ENCODE assay signal across 18 cellular contexts in genomic region chr6:109252261-109253041, GRCh38.
DNase-seq lines count a peak whose midpoint lies in the region; ATAC-seq and TF ChIP-seq lines count a peak whose summit lies in the region.
"Had no signal": no experiment of that assay in that cellular context is flagged by ENCODE, and none has a peak within 500 bp of the region (broad histone marks: within the 10 kb centered on the region; RNA-seq: fewer than 3 reads in every experiment).

No MANE protein-coding gene starts in this region.

- no peak for DNase-seq in Right ventricle myocardium inferior (ENCODE audit: missing footprints)
- no peak for DNase-seq in heart right ventricle
- peak; percentile 24 for DNase-seq in NCI-H345 treated with DMSO at 0.1 percent for 48 hours (lab: John Stamatoyannopoulos, UW; ENCODE audit: unreplicated experiment)
- peak; percentile 54 for DNase-seq in left lobe of liver (ENCODE audit: low spot score)
- no peak for DNase-seq in upper lobe of right lung
- no peak for DNase-seq in SJCRH30
- DNase-seq: activated CD4-positive, alpha-beta T cell treated with anti-CD3 and anti-CD28 coated beads for 4 hours; CD8-positive, alpha-beta memory T cell; effector CD4-positive, alpha-beta T cell; erythroblast; H9; Karpas-422; mesendoderm; NCI-H1436; NCI-H510A treated with DMSO at 0.1 percent for 48 hours had no signal

- intact Hi-C loops in Right ventricle myocardium inferior (cut with DNase I): no loop called here
- intact Hi-C loops in heart right ventricle (cut with DNase I): no loop called here
- intact Hi-C loops in upper lobe of right lung (cut with DNase I): no loop called here

- 66 to 84% methylated on average over 3 of the region's 3 CpGs for WGBS in heart right ventricle, 2 donors

- H3K9me3 ChIP-seq in heart right ventricle: no peaks in the 10 kb centered on the region
- no peaks in the 10 kb centered on the region for H3K9me3 ChIP-seq in upper lobe of right lung
- H3K9me3 ChIP-seq in SJCRH30 (replicated peaks): no peaks in the 10 kb centered on the region

- H3K4me1 ChIP-seq in heart right ventricle (peaks cover 0 to 12% (median 0%) of the 10 kb centered on the region in 9 donors), upper lobe of right lung (no peaks in the 10 kb centered on the region), SJCRH30 (no peaks in the 10 kb centered on the region)

- H3K36me3 ChIP-seq in heart right ventricle (no peaks in the 10 kb centered on the region), upper lobe of right lung (no peaks in the 10 kb centered on the region), SJCRH30 (no peaks in the 10 kb centered on the region)

- H3K4me3 ChIP-seq in heart right ventricle (no peak overlapping the region), upper lobe of right lung (no peak overlapping the region), SJCRH30 (no peak overlapping the region)

- H3K27ac ChIP-seq in heart right ventricle (no peak overlapping the region), upper lobe of right lung (no peak overlapping the region), SJCRH30 (no peak overlapping the region)

- ATAC-seq in Right ventricle myocardium inferior: peak; percentile 34
- no peak for ATAC-seq in heart right ventricle
- peak; percentile 96 for ATAC-seq in left lobe of liver
- no peak for ATAC-seq in upper lobe of right lung
- no peak for ATAC-seq in GM18511 (IDR thresholded peaks at IDR 0.05; ENCODE audit: unreplicated experiment)
- ATAC-seq: natural killer cell treated with Interleukin-12 subunit alpha and Interleukin-12 subunit beta and Interleukin-15 and Interleukin-18, amount 100 ng/mL, for 72 hours; stimulated activated effector memory CD8-positive, alpha-beta T cell treated with anti-CD3 and anti-CD28 coated beads, Interleukin-12 subunit alpha, Interleukin-12 subunit beta, amount 100 ng/mL, for 72 hours had no signal

- no peaks in the 10 kb centered on the region for H3K27me3 ChIP-seq in heart right ventricle
- H3K27me3 ChIP-seq in upper lobe of right lung: no peaks in the 10 kb centered on the region
- no peaks in the 10 kb centered on the region for H3K27me3 ChIP-seq in SJCRH30

- TF ChIP-seq CTCF in heart right ventricle (IDR thresholded peaks at IDR 0.05): no peak
- TF ChIP-seq CTCF in upper lobe of right lung (IDR thresholded peaks at IDR 0.05): no peak

Comparison
In these comparisons a context has a peak if more than half of its experiments do, and no peak if none do; other contexts are left out.
1. ATAC-seq: peak in Right ventricle myocardium inferior (single experiment) and left lobe of liver (single experiment); none in heart right ventricle (0 of 8), upper lobe of right lung (single experiment) and GM18511 (single experiment).
2. DNase-seq: peak in NCI-H345 treated with DMSO at 0.1 percent for 48 hours (single experiment) and left lobe of liver (single experiment); none in Right ventricle myocardium inferior (single experiment), heart right ventricle (0 of 2), upper lobe of right lung (single experiment) and SJCRH30 (0 of 2).